Comparison of ENCODE assay signal across 26 cellular contexts in genomic region chr17:82946081-82946480, GRCh38.
"Had no signal": no experiment of that assay in that cellular context is flagged by ENCODE, and none has a peak within 500 bp of the region (broad histone marks: within the 10 kb centered on the region; RNA-seq: fewer than 3 reads in every experiment).

No MANE protein-coding gene starts in this region.

- H3K27me3 Mint-ChIP-seq: naive B cell; stimulated activated naive B cell treated with anti-CD40 and anti-IgM and Interleukin-4, amounts not matched to agents 10 μg/mL and 1 μg/mL and 100 μg/mL, for 72 hours had no signal

- H3K9me3 ChIP-seq: right lobe of liver, testis, thyroid gland had no signal

- H3K4me1 ChIP-seq: left ventricle myocardium inferior, neural progenitor cell, parathyroid adenoma, right atrium auricular region, right lobe of liver, stomach, testis, thyroid gland, transverse colon, upper lobe of left lung, vagina had no signal

- ATAC-seq: natural killer cell; stimulated activated naive B cell treated with anti-CD40 and anti-IgM and Interleukin-4, amounts not matched to agents 10 μg/mL and 1 μg/mL and 100 μg/mL, for 72 hours; stimulated activated naive CD8-positive, alpha-beta T cell treated with anti-CD3 and anti-CD28 coated beads, Interleukin-15, Interleukin-2, amounts not matched to agents 100 U/mL and 50 U/mL, for 24 hours had no signal

- H3K4me3 ChIP-seq: left ventricle myocardium inferior, lung, neural progenitor cell, right atrium auricular region, right lobe of liver, smooth muscle cell, stomach, testis, thyroid gland, transverse colon, upper lobe of left lung, vagina had no signal

- H3K4me3 Mint-ChIP-seq: mesothelial cell of epicardium; naive B cell; natural killer cell; nephron progenitor cell; neural progenitor cell; stimulated activated naive B cell treated with anti-CD40 and anti-IgM and Interleukin-4, amounts not matched to agents 10 μg/mL and 1 μg/mL and 100 μg/mL, for 72 hours had no signal

- H3K27ac Mint-ChIP-seq: mesothelial cell of epicardium; natural killer cell; nephron progenitor cell; neural progenitor cell; stimulated activated naive B cell treated with anti-CD40 and anti-IgM and Interleukin-4, amounts not matched to agents 10 μg/mL and 1 μg/mL and 100 μg/mL, for 72 hours had no signal

- H3K27me3 ChIP-seq: neural progenitor cell, neutrophil, right atrium auricular region, right lobe of liver, stomach, testis, thyroid gland, transverse colon, upper lobe of left lung, vagina had no signal

- H3K4me1 Mint-ChIP-seq: mesothelial cell of epicardium, nephron progenitor cell, neural progenitor cell had no signal

- DNase-seq: hypothalamus; islet precursor cell; mesendoderm; naive B cell; natural killer cell; nephron progenitor cell; occipital lobe; stimulated activated CD4-positive, alpha-beta T cell treated with anti-CD3 and anti-CD28 coated beads, Interleukin-1b, Interleukin-23, amount 100 ng/mL, for 48 hours; stimulated activated CD4-positive, alpha-beta T cell treated with anti-CD3 and anti-CD28 coated beads, Interleukin-2, amount 100 ng/mL, for 48 hours; stimulated activated naive B cell treated with anti-CD40 and anti-IgM and Interleukin-4, amounts not matched to agents 10 μg/mL and 1 μg/mL and 100 μg/mL, for 72 hours; stimulated activated naive CD8-positive, alpha-beta T cell treated with anti-CD3 and anti-CD28 coated beads, Interleukin-15, Interleukin-2, amounts not matched to agents 100 U/mL and 50 U/mL, for 24 hours; stomach; testis; thyroid gland; transverse colon had no signal
